In genomic region chr11:67732045-67732787, GRCh38 we compare ENCODE assay signal across 8 cellular contexts. TPM values are rescaled to one million over a fixed set of nuclear protein-coding genes. Genes with fewer than 3 reads are reported as not detected.
DNase-seq lines count a peak whose midpoint lies in the region; ATAC-seq and TF ChIP-seq lines count a peak whose summit lies in the region.

No MANE protein-coding gene starts in this region.

- no peaks in the 10 kb centered on the region for H3K36me3 ChIP-seq in GM23338 (ENCODE audit: insufficient read depth)
- H3K36me3 ChIP-seq in ectodermal cell (ENCODE audit: control insufficient read depth, insufficient read depth, low read length) = no peaks in the 10 kb centered on the region
- no peaks in the 10 kb centered on the region for H3K36me3 ChIP-seq in Caco-2 (ENCODE audit: control insufficient read depth, insufficient read depth, low read length)

- TF ChIP-seq CTCF in GM23338 (conservative IDR thresholded peaks at IDR 0.05; ENCODE audit: low read depth in 2 of 2) = peak; percentile 50 to 72
- TF ChIP-seq CTCF in WTC11 (IDR thresholded peaks at IDR 0.05) = peak; percentile 49; the same call in 1 of the 2 replicates
- no peak for TF ChIP-seq CTCF in Caco-2 (IDR thresholded peaks at IDR 0.05; ENCODE audit: insufficient read depth in 1 of 2, low read depth in 1 of 2, low read length in 1 of 2, severe bottlenecking in 1 of 2, unreplicated experiment in 1 of 2)

- POLR2A ChIA-PET in WTC11 (lab: Charles Lee) = no interaction called here
- POLR2A ChIA-PET in Caco-2 (lab: Charles Lee) = no interaction called here

- 0 out of 3 replicates have a peak, but pooled peaks cover 2% of the 10 kb centered on the region for H3K9me3 Mint-ChIP-seq in GM23338
- H3K9me3 Mint-ChIP-seq in WTC11 = no peaks in the 10 kb centered on the region
- peaks cover 25% of the 10 kb centered on the region for H3K9me3 Mint-ChIP-seq in Caco-2 (ENCODE audit: unreplicated experiment)

- intact Hi-C loops in Caco-2 (cut with micrococcal nuclease; ENCODE audit: unreplicated experiment) = no loop called here

- no peaks in the 10 kb centered on the region for H3K9me3 ChIP-seq in ectodermal cell (ENCODE audit: control insufficient read depth, low read length)
- H3K9me3 ChIP-seq in Caco-2 = no peaks in the 10 kb centered on the region

- no peak overlapping the region for H3K27ac ChIP-seq in GM23338 (ENCODE audit: low read depth)
- H3K27ac ChIP-seq in ectodermal cell (ENCODE audit: insufficient read depth, low read depth, low read length, poor library complexity, severe bottlenecking) = no peak overlapping the region

- peak; percentile 86 for ATAC-seq in GM23338
- peak; percentile 63 for ATAC-seq in WTC11
- no peak for ATAC-seq in GM21576 (IDR thresholded peaks at IDR 0.05; ENCODE audit: unreplicated experiment)

- no peaks in the 10 kb centered on the region for H3K9me2 ChIP-seq in GM23338 (ENCODE audit: insufficient read depth)

- no peaks in the 10 kb centered on the region for H3F3A ChIP-seq in GM23338 (replicated peaks; ENCODE audit: low read depth)

- H3K4me3 ChIP-seq in GM23338 (peak overlapping the region; percentile 59), ectodermal cell (ENCODE audit: insufficient read depth, low read depth, low read length) (peak overlapping the region; percentile 2), Caco-2 (ENCODE audit: low read depth, low read length) (no peak overlapping the region)

- H4K20me1 ChIP-seq in GM23338 (replicated peaks; ENCODE audit: insufficient read depth) = no peaks in the 10 kb centered on the region

- WGBS in ectodermal cell, 2 experiments = 66 to 69% methylated on average over 39 to 42 of the region's 42 CpGs

- H3K27me3 ChIP-seq in GM23338 (ENCODE audit: insufficient read depth) (no peaks in the 10 kb centered on the region), ectodermal cell (ENCODE audit: control insufficient read depth, insufficient read depth, low read length, poor library complexity, severe bottlenecking) (no peaks in the 10 kb centered on the region), Caco-2 (replicated peaks; ENCODE audit: control insufficient read depth, insufficient read depth, low read length) (no peaks in the 10 kb centered on the region)

- H3K4me2 ChIP-seq in GM23338 = peak overlapping the region; percentile 77

- peak overlapping the region; percentile 50; the same call in 2 of the 3 replicates for H3K4me3 Mint-ChIP-seq in GM23338
- H3K4me3 Mint-ChIP-seq in WTC11 = peak overlapping the region; percentile 66
- no peak overlapping the region for H3K4me3 Mint-ChIP-seq in Caco-2 (ENCODE audit: unreplicated experiment)

- H3K27ac Mint-ChIP-seq in GM23338 (no peak overlapping the region), WTC11 (no peak overlapping the region), Caco-2 (ENCODE audit: unreplicated experiment) (no peak overlapping the region)

- 0 out of 2 replicates have a peak overlapping the region, but pooled peaks have one; percentile 21 for H2AFZ ChIP-seq in GM23338

- no peaks in the 10 kb centered on the region for H3K79me2 ChIP-seq in GM23338 (replicated peaks; ENCODE audit: insufficient read depth)

- in situ Hi-C loops in ACHN (cut with HindIII; ENCODE audit: low pct_ligation_motif_present, low pct_unique_long_range_greater_than_20kb, low sequenced_read_pairs) = no loop called here

- CTCF ChIA-PET in WTC11 (lab: Charles Lee) = no interaction called here
- CTCF ChIA-PET in Caco-2 (lab: Charles Lee) = no interaction called here

- H3K4me1 ChIP-seq in GM23338 (ENCODE audit: insufficient read depth) (no peaks in the 10 kb centered on the region; the same call in 1 of the 2 replicates), ectodermal cell (ENCODE audit: control insufficient read depth, insufficient read depth, low read length) (no peaks in the 10 kb centered on the region), Caco-2 (peaks cover 41% of the 10 kb centered on the region)

- DNase-seq in ACHN (peak; percentile 33), GM23338 (ENCODE audit: low spot score) (peak; percentile 66), WTC11 (ENCODE audit: low spot score) (peak; percentile 60), Caco-2 (no peak), HCEC 1CT (no peak)
- DNase-seq in stimulated activated CD4-positive, alpha-beta T cell treated with anti-CD3 and anti-CD28 coated beads, Interleukin-12 subunit alpha, Interleukin-12 subunit beta, amount 100 ng/mL, for 24 hours (ENCODE audit: low read depth in 2 of 2) = peak; percentile 31 to 41

- peaks cover 4% of the 10 kb centered on the region for H3K27me3 Mint-ChIP-seq in GM23338 (ENCODE audit: insufficient read depth, low read depth, poor library complexity)
- H3K27me3 Mint-ChIP-seq in WTC11 (ENCODE audit: low read depth) = peaks cover 4% of the 10 kb centered on the region; the same call in 1 of the 2 replicates
- no peaks in the 10 kb centered on the region for H3K27me3 Mint-ChIP-seq in Caco-2 (ENCODE audit: insufficient read depth, unreplicated experiment)

- H3K36me3 Mint-ChIP-seq in GM23338 (ENCODE audit: low read depth) (no peaks in the 10 kb centered on the region), WTC11 (no peaks in the 10 kb centered on the region), Caco-2 (ENCODE audit: insufficient read depth, unreplicated experiment) (peaks cover 12% of the 10 kb centered on the region)

- BruUV-seq in Caco-2 (replicated peaks; lab: Mats Ljungman, UMichigan) = no TSS peak

- H3K4me1 Mint-ChIP-seq in GM23338 (peaks cover 20% of the 10 kb centered on the region), WTC11 (peaks cover 33% of the 10 kb centered on the region), Caco-2 (ENCODE audit: low read depth, unreplicated experiment) (peaks cover 54% of the 10 kb centered on the region)

TF ChIP-seq in GM23338, 12 proteins besides CTCF, POLR2A, EP300 and RAD21:
- TF ChIP-seq POLR2AphosphoS5 (IDR thresholded peaks at IDR 0.05; ENCODE audit: low read depth) = no peak

TF ChIP-seq in WTC11, 78 proteins besides CTCF, POLR2A, EP300 and RAD21:
- TF ChIP-seq E2F5 (CRISPR knock-in tag; IDR thresholded peaks at IDR 0.05) (no peak), ZNF423 (CRISPR knock-in tag; IDR thresholded peaks at IDR 0.05) (peak; percentile 78), TCF7 (CRISPR knock-in tag; IDR thresholded peaks at IDR 0.05; ENCODE audit: low read depth) (no peak), ZNF138 (CRISPR knock-in tag; conservative IDR thresholded peaks at IDR 0.05) (no peak), ATF6 (CRISPR knock-in tag; IDR thresholded peaks at IDR 0.05) (no peak), ZNF425 (CRISPR knock-in tag; conservative IDR thresholded peaks at IDR 0.05) (no peak)

RNA-seq across cellular contexts. Expression of gene ALDH3B2, which starts 57.8 kb away (rescaled TPM):
- total RNA-seq in GM23338 (2014; rRNA removed; shearing (Covaris generic)) = not detected in 2 replicates
- not detected in 2 replicates for polyA plus RNA-seq in GM23338 (2016; fragmentation: Nextera tagmentation; extraction: Ambion mirVana)
- 0.13 to 0.30 TPM (median 0.30 TPM) in 3 replicates for total RNA-seq in WTC11 (2021)
- polyA plus RNA-seq in ectodermal cell (2013, experiment 1 of 4) = not detected
- polyA plus RNA-seq in ectodermal cell (2013, experiment 2 of 4) = not detected
- not detected for polyA plus RNA-seq in ectodermal cell (2013, experiment 3 of 4)
- not detected for polyA plus RNA-seq in ectodermal cell (2013, experiment 4 of 4)
- total RNA-seq in Caco-2 (2022) = 0.26 and 0.54 TPM in 2 replicates

Comparison
In these comparisons a context has a peak if more than half of its experiments do, and no peak if none do; other contexts are left out.
1. DNase-seq: peak in ACHN (single experiment), GM23338 (single experiment), WTC11 (single experiment) and stimulated activated CD4-positive, alpha-beta T cell treated with anti-CD3 and anti-CD28 coated beads, Interleukin-12 subunit alpha, Interleukin-12 subunit beta, amount 100 ng/mL, for 24 hours (2 of 2); none in Caco-2 (0 of 2) and HCEC 1CT (single experiment).
2. CTCF ChIP-seq: peak in GM23338 (2 of 2) and WTC11 (single experiment); none in Caco-2 (0 of 2).